In the genomic region with DNA sequence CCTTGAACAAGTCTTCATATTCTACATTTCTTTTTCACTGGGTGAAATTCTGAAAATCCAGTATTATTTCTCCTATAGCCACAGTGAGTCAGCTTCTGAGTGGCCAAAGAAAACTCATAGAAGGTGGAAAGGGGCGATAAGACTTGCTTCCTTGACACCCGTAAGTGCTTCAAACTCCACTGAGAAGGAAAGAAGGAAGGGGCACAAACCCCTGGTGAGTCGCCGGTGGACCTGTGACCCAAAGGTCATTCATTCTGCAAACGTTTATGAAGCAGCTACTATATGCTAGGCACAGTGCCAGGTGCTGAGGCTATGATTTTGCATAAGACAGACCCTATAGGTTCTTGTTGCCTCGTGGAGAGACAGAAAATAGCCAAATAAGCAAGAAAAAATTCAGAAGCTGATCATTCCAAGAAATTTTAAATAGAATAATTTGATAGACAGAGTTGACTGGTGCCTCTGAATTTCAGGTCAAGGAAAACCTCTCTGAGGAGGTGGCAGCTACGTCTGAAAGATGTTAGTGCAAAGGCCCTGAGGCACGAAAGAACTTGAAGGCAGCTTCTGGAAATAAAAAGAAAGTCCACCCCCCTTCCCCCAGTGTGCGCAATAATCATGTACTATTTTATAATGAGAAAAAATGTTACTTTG, we compare ENCODE assay signal across 1 cellular context.
TF ChIP-seq lines count a peak whose summit lies in the region.

No MANE protein-coding gene starts in this region.

TF ChIP-seq in K562, 482 proteins besides CTCF, POLR2A, EP300 and RAD21 (continued from another document):
- TF ChIP-seq, protein P1, sequence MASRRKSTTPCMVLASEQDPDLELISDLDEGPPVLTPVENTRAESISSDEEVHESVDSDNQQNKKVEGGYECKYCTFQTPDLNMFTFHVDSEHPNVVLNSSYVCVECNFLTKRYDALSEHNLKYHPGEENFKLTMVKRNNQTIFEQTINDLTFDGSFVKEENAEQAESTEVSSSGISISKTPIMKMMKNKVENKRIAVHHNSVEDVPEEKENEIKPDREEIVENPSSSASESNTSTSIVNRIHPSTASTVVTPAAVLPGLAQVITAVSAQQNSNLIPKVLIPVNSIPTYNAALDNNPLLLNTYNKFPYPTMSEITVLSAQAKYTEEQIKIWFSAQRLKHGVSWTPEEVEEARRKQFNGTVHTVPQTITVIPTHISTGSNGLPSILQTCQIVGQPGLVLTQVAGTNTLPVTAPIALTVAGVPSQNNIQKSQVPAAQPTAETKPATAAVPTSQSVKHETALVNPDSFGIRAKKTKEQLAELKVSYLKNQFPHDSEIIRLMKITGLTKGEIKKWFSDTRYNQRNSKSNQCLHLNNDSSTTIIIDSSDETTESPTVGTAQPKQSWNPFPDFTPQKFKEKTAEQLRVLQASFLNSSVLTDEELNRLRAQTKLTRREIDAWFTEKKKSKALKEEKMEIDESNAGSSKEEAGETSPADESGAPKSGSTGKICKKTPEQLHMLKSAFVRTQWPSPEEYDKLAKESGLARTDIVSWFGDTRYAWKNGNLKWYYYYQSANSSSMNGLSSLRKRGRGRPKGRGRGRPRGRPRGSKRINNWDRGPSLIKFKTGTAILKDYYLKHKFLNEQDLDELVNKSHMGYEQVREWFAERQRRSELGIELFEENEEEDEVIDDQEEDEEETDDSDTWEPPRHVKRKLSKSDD (conservative IDR thresholded peaks at IDR 0.05; ENCODE audit: low read length): no peak
- TF ChIP-seq ZNF311 (CRISPR knock-in tag; IDR thresholded peaks at IDR 0.05) (no peak), CC2D1A (IDR thresholded peaks at IDR 0.05) (peak; percentile 49; the same call in 1 of the 2 replicates), FOXJ3 (CRISPR knock-in tag; IDR thresholded peaks at IDR 0.05) (no peak), NR2C2 (CRISPR knock-in tag; IDR thresholded peaks at IDR 0.05) (no peak), NR2C2 (tag; IDR thresholded peaks at IDR 0.05) (peak; percentile 72), E2F3 (CRISPR knock-in tag; IDR thresholded peaks at IDR 0.05) (no peak), RBM17 (IDR thresholded peaks at IDR 0.05; ENCODE audit: borderline replicate concordance, low read depth, low read length) (no peak), ZNF274 (IDR thresholded peaks at IDR 0.05; ENCODE audit: borderline replicate concordance, low read depth, low read length) (no peak), KDM4B (IDR thresholded peaks at IDR 0.05; ENCODE audit: borderline replicate concordance in 2 of 2, low read depth in 1 of 2) (no peak), DMBX1 (CRISPR knock-in tag; IDR thresholded peaks at IDR 0.05; ENCODE audit: borderline replicate concordance) (no peak), MTF1 (CRISPR knock-in tag; IDR thresholded peaks at IDR 0.05; ENCODE audit: borderline replicate concordance) (no peak), XRCC3 (IDR thresholded peaks at IDR 0.05) (no peak), PML (IDR thresholded peaks at IDR 0.05; ENCODE audit: low read length) (no peak), ETV1 (tag; conservative IDR thresholded peaks at IDR 0.05; ENCODE audit: low read depth) (no peak), ZNF584 (CRISPR knock-in tag; IDR thresholded peaks at IDR 0.05; ENCODE audit: low read depth) (no peak), PHB (CRISPR knock-in tag; IDR thresholded peaks at IDR 0.05) (no peak), SMAD3 (CRISPR knock-in tag; conservative IDR thresholded peaks at IDR 0.05) (no peak), HDAC1 (IDR thresholded peaks at IDR 0.05) (peak in 1 of 2 experiments; percentile 51; a peak in 1 of 4 replicates)
- TF ChIP-seq, protein P2, sequence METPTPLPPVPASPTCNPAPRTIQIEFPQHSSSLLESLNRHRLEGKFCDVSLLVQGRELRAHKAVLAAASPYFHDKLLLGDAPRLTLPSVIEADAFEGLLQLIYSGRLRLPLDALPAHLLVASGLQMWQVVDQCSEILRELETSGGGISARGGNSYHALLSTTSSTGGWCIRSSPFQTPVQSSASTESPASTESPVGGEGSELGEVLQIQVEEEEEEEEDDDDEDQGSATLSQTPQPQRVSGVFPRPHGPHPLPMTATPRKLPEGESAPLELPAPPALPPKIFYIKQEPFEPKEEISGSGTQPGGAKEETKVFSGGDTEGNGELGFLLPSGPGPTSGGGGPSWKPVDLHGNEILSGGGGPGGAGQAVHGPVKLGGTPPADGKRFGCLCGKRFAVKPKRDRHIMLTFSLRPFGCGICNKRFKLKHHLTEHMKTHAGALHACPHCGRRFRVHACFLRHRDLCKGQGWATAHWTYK (CRISPR knock-in tag; IDR thresholded peaks at IDR 0.05): no peak
- TF ChIP-seq, protein P3, sequence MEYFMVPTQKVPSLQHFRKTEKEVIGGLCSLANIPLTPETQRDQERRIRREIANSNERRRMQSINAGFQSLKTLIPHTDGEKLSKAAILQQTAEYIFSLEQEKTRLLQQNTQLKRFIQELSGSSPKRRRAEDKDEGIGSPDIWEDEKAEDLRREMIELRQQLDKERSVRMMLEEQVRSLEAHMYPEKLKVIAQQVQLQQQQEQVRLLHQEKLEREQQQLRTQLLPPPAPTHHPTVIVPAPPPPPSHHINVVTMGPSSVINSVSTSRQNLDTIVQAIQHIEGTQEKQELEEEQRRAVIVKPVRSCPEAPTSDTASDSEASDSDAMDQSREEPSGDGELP (CRISPR knock-in tag; IDR thresholded peaks at IDR 0.05; ENCODE audit: borderline replicate concordance): no peak
- TF ChIP-seq, protein P4, sequence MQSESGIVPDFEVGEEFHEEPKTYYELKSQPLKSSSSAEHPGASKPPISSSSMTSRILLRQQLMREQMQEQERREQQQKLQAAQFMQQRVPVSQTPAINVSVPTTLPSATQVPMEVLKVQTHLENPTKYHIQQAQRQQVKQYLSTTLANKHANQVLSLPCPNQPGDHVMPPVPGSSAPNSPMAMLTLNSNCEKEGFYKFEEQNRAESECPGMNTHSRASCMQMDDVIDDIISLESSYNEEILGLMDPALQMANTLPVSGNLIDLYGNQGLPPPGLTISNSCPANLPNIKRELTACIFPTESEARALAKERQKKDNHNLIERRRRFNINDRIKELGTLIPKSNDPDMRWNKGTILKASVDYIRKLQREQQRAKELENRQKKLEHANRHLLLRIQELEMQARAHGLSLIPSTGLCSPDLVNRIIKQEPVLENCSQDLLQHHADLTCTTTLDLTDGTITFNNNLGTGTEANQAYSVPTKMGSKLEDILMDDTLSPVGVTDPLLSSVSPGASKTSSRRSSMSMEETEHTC (IDR thresholded peaks at IDR 0.05): no peak
- TF ChIP-seq, protein P5, sequence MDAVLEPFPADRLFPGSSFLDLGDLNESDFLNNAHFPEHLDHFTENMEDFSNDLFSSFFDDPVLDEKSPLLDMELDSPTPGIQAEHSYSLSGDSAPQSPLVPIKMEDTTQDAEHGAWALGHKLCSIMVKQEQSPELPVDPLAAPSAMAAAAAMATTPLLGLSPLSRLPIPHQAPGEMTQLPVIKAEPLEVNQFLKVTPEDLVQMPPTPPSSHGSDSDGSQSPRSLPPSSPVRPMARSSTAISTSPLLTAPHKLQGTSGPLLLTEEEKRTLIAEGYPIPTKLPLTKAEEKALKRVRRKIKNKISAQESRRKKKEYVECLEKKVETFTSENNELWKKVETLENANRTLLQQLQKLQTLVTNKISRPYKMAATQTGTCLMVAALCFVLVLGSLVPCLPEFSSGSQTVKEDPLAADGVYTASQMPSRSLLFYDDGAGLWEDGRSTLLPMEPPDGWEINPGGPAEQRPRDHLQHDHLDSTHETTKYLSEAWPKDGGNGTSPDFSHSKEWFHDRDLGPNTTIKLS (IDR thresholded peaks at IDR 0.05; ENCODE audit: borderline replicate concordance, low read depth): no peak
- TF ChIP-seq, protein P6, sequence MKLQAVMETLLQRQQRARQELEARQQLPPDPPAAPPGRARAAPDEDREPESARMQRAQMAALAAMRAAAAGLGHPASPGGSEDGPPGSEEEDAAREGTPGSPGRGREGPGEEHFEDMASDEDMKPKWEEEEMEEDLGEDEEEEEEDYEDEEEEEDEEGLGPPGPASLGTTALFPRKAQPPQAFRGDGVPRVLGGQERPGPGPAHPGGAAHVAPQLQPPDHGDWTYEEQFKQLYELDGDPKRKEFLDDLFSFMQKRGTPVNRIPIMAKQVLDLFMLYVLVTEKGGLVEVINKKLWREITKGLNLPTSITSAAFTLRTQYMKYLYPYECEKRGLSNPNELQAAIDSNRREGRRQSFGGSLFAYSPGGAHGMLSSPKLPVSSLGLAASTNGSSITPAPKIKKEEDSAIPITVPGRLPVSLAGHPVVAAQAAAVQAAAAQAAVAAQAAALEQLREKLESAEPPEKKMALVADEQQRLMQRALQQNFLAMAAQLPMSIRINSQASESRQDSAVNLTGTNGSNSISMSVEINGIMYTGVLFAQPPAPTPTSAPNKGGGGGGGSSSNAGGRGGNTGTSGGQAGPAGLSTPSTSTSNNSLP (IDR thresholded peaks at IDR 0.05; ENCODE audit: borderline replicate concordance, low read depth, low read length): peak; percentile 27; the same call in 1 of the 2 replicates
- TF ChIP-seq, protein P7, sequence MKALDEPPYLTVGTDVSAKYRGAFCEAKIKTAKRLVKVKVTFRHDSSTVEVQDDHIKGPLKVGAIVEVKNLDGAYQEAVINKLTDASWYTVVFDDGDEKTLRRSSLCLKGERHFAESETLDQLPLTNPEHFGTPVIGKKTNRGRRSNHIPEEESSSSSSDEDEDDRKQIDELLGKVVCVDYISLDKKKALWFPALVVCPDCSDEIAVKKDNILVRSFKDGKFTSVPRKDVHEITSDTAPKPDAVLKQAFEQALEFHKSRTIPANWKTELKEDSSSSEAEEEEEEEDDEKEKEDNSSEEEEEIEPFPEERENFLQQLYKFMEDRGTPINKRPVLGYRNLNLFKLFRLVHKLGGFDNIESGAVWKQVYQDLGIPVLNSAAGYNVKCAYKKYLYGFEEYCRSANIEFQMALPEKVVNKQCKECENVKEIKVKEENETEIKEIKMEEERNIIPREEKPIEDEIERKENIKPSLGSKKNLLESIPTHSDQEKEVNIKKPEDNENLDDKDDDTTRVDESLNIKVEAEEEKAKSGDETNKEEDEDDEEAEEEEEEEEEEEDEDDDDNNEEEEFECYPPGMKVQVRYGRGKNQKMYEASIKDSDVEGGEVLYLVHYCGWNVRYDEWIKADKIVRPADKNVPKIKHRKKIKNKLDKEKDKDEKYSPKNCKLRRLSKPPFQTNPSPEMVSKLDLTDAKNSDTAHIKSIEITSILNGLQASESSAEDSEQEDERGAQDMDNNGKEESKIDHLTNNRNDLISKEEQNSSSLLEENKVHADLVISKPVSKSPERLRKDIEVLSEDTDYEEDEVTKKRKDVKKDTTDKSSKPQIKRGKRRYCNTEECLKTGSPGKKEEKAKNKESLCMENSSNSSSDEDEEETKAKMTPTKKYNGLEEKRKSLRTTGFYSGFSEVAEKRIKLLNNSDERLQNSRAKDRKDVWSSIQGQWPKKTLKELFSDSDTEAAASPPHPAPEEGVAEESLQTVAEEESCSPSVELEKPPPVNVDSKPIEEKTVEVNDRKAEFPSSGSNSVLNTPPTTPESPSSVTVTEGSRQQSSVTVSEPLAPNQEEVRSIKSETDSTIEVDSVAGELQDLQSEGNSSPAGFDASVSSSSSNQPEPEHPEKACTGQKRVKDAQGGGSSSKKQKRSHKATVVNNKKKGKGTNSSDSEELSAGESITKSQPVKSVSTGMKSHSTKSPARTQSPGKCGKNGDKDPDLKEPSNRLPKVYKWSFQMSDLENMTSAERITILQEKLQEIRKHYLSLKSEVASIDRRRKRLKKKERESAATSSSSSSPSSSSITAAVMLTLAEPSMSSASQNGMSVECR (CRISPR knock-in tag; IDR thresholded peaks at IDR 0.05): no peak
- TF ChIP-seq, protein P8, sequence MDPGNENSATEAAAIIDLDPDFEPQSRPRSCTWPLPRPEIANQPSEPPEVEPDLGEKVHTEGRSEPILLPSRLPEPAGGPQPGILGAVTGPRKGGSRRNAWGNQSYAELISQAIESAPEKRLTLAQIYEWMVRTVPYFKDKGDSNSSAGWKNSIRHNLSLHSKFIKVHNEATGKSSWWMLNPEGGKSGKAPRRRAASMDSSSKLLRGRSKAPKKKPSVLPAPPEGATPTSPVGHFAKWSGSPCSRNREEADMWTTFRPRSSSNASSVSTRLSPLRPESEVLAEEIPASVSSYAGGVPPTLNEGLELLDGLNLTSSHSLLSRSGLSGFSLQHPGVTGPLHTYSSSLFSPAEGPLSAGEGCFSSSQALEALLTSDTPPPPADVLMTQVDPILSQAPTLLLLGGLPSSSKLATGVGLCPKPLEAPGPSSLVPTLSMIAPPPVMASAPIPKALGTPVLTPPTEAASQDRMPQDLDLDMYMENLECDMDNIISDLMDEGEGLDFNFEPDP (CRISPR knock-in tag; IDR thresholded peaks at IDR 0.05): no peak
